ENCODE assay signal across 1 cellular context in the genomic region with DNA sequence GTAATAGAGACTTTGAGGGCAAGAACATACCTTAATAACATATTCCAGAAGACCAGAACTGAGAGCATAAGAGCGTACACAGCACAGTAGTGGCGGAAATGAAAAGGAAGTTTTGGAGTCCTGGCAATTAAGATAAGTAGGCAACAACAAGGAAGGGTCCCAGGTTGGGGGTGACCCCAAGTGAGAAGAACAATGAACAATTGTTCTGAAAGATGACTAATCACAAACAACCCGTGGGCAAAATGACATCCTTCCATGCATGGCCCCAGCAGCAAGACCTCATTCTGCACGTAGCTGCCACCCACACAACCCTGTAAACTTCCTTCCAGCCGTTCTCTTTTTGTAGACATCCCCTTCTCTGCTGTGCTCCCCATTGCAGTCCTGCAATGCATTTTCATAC.
TF ChIP-seq lines count a peak whose summit lies in the region.

No MANE protein-coding gene starts in this region.

TF ChIP-seq in GM12878, 131 proteins besides CTCF, POLR2A, EP300 and RAD21 (continued from another document):
- no peak for TF ChIP-seq WRNIP1 (IDR thresholded peaks at IDR 0.05; ENCODE audit: borderline replicate concordance, low read depth, low read length)
- no peak for TF ChIP-seq ZNF217 (IDR thresholded peaks at IDR 0.05)
- no peak for TF ChIP-seq CHD1 (IDR thresholded peaks at IDR 0.05; ENCODE audit: low read depth, low read length)
- 0 out of 2 replicates have a peak, but pooled peaks have one; percentile 18 for TF ChIP-seq IKZF1 (conservative IDR thresholded peaks at IDR 0.05)
- peak in 1 of 2 experiments; percentile 12; a peak in 1 of 4 replicates for TF ChIP-seq IKZF2 (IDR thresholded peaks at IDR 0.05)
- TF ChIP-seq ZNF274 (IDR thresholded peaks at IDR 0.05; ENCODE audit: insufficient read depth, insufficient read length) = no peak
- no peak for TF ChIP-seq BCLAF1 (IDR thresholded peaks at IDR 0.05)
TF ChIP-seq in GM12878: peak in this region for 5.
